Comparison of ENCODE assay signal across 1 cellular context in the genomic region with DNA sequence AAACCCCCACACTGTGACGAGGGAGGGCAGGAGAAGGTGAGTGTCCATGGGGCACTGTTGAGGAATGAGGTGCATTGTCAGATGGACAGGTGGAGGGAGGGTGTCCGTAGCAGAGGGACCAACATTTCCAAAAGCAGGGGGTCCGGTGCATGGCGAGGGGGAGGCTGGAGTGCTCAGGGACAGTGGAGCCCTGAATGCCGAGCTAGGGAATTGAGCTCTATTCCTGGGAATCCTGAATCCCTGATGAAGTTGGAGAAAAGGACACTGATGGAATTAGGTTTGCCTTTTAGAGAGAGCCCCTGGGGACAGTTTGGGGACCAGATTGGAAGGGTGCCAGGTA.
TF ChIP-seq lines count a peak whose summit lies in the region.

No MANE protein-coding gene starts in this region.

TF ChIP-seq in K562, 482 proteins besides CTCF, POLR2A, EP300 and RAD21:
- TF ChIP-seq ZSCAN32 (CRISPR knock-in tag; IDR thresholded peaks at IDR 0.05) (no peak), NFIC (IDR thresholded peaks at IDR 0.05) (peak; percentile 37; the same call in 1 of the 2 replicates), CBFA2T3 (IDR thresholded peaks at IDR 0.05) (no peak)
